Comparison of ENCODE assay signal across 1 cellular context in genomic region chr22:37610153-37610475, GRCh38.
A peak's percentile ranks its signal among the peaks of the same experiment; 100 is the strongest.
TF ChIP-seq lines count a peak whose summit lies in the region.

No MANE protein-coding gene starts in this region.

TF ChIP-seq in PFSK-1, 5 proteins besides CTCF, POLR2A, EP300 and RAD21:
- 0 out of 2 replicates have a peak, but pooled peaks have one; percentile 32 for TF ChIP-seq TAF1 (IDR thresholded peaks at IDR 0.05; ENCODE audit: borderline replicate concordance, insufficient read depth, low read length)
